Comparison of ENCODE assay signal across 25 cellular contexts in the genomic region with DNA sequence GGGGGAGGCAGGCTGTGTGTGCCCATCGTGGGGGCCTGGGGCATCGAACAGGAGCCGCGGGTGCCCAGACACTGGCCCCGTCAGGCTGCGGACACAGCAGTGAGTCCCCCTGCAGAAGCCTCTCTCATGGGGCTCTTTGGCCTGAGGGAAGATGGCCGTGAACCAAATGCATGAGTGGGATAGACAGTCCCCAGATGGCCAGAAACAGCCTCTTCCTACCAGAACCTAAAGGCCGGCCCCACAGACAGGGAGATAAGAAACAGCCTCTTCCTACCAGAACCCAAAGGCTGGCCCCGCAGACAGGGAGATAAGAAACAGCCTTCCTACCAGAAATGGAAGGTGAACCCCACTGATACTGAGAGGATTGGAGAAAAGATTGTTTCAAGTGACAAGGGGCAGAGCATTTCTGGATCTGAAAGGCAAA. TPM values are rescaled to one million over a fixed set of nuclear protein-coding genes. Genes with fewer than 3 reads are reported as not detected.
DNase-seq lines count a peak whose midpoint lies in the region; ATAC-seq and TF ChIP-seq lines count a peak whose summit lies in the region.
"Had no signal": no experiment of that assay in that cellular context is flagged by ENCODE, and none has a peak within 500 bp of the region (broad histone marks: within the 10 kb centered on the region; RNA-seq: fewer than 3 reads in every experiment).

No MANE protein-coding gene starts in this region.

- no peak overlapping the region for H3K4me3 ChIP-seq in right atrium auricular region
- H3K4me3 ChIP-seq in upper lobe of right lung, result no peak overlapping the region
- H3K4me3 ChIP-seq: ascending aorta, heart left ventricle, left ventricle myocardium inferior, suprapubic skin had no signal

- no peak overlapping the region for H3K4me3 Mint-ChIP-seq in central memory CD8-positive, alpha-beta T cell
- H3K4me3 Mint-ChIP-seq: CD8-positive, alpha-beta T cell had no signal

- H3K4me1 Mint-ChIP-seq in central memory CD8-positive, alpha-beta T cell, result peaks cover 13% of the 10 kb centered on the region

- no peak overlapping the region for H3K27ac ChIP-seq in right atrium auricular region
- H3K27ac ChIP-seq in upper lobe of right lung, result no peak overlapping the region
- H3K27ac ChIP-seq: ascending aorta, heart left ventricle, left ventricle myocardium inferior, suprapubic skin had no signal

- H3K36me3 ChIP-seq in right atrium auricular region, result peaks cover 98% of the 10 kb centered on the region
- H3K36me3 ChIP-seq in upper lobe of right lung, result peaks cover 100% of the 10 kb centered on the region

- peaks cover 85% of the 10 kb centered on the region for H3K36me3 Mint-ChIP-seq in central memory CD8-positive, alpha-beta T cell (ENCODE audit: insufficient read depth)

- H3K9me3 ChIP-seq in right atrium auricular region, result no peaks in the 10 kb centered on the region
- H3K9me3 ChIP-seq in upper lobe of right lung, result no peaks in the 10 kb centered on the region
- H3K9me3 ChIP-seq: ascending aorta, heart left ventricle, left ventricle myocardium inferior, suprapubic skin had no signal

- no peaks in the 10 kb centered on the region for H3K27me3 ChIP-seq in right atrium auricular region
- no peaks in the 10 kb centered on the region for H3K27me3 ChIP-seq in upper lobe of right lung
- H3K27me3 ChIP-seq: ascending aorta, heart left ventricle, suprapubic skin had no signal

- no peak for ATAC-seq in left cardiac atrium
- ATAC-seq in SK-N-SH treated with all-trans-retinoic acid at 6 μM for 48 hours, result peak; percentile 14; the same call in 1 of the 3 replicates
- ATAC-seq in central memory CD8-positive, alpha-beta T cell (replicated peaks; ENCODE audit: extremely low read depth, poor library complexity, severe bottlenecking), result no peak
- no peak for ATAC-seq in upper lobe of right lung
- ATAC-seq in GM21528 (IDR thresholded peaks at IDR 0.05; ENCODE audit: low FRiP score, unreplicated experiment), result no peak
- ATAC-seq: heart left ventricle had no signal

- DNase-seq in right atrium auricular region (ENCODE audit: low spot score), result peak; percentile 28
- no peak for DNase-seq in left cardiac atrium
- DNase-seq in central memory CD8-positive, alpha-beta T cell (ENCODE audit: low spot score in 2 of 2), result no peak
- no peak for DNase-seq in stimulated activated naive CD4-positive, alpha-beta T cell (lab: John Stamatoyannopoulos, UW)
- DNase-seq in upper lobe of right lung, result no peak
- DNase-seq: activated CD4-positive, alpha-beta T cell treated with anti-CD3 and anti-CD28 coated beads for 1 hour; activated gamma-delta T cell treated with Interleukin-2 at 50 U/mL for 16 hours; CD8-positive, alpha-beta T cell; central memory CD4-positive, alpha-beta T cell; DMS79; heart left ventricle; Karpas-422; left ventricle myocardium inferior; NCI-H1694; NCI-H2171; NCI-H526 had no signal

- no peaks in the 10 kb centered on the region for H3K4me1 ChIP-seq in right atrium auricular region
- no peaks in the 10 kb centered on the region for H3K4me1 ChIP-seq in upper lobe of right lung
- H3K4me1 ChIP-seq: ascending aorta, heart left ventricle, left ventricle myocardium inferior, suprapubic skin had no signal

- TF ChIP-seq CTCF in right atrium auricular region (IDR thresholded peaks at IDR 0.05), result no peak
- TF ChIP-seq CTCF in upper lobe of right lung (IDR thresholded peaks at IDR 0.05), result no peak

- no peaks in the 10 kb centered on the region for H3K27me3 Mint-ChIP-seq in central memory CD8-positive, alpha-beta T cell

- H3K27ac Mint-ChIP-seq in central memory CD8-positive, alpha-beta T cell (ENCODE audit: low read depth), result peak overlapping the region; percentile 25

- intact Hi-C loops in left cardiac atrium (cut with DNase I), result no loop called here
- intact Hi-C loops in upper lobe of right lung (cut with DNase I), result no loop called here

- H3K9me3 Mint-ChIP-seq in central memory CD8-positive, alpha-beta T cell, result no peaks in the 10 kb centered on the region
- H3K9me3 Mint-ChIP-seq: CD8-positive, alpha-beta T cell had no signal

TF ChIP-seq in SK-N-SH treated with all-trans-retinoic acid at 6 μM for 48 hours, 23 proteins besides CTCF, POLR2A, EP300 and RAD21 (continues in another document):
- TF ChIP-seq ZNF70 (CRISPR knock-in tag; IDR thresholded peaks at IDR 0.05) (no peak), TCF4 (CRISPR knock-in tag; IDR thresholded peaks at IDR 0.05; ENCODE audit: borderline replicate concordance) (peak; percentile 90), ARNTL (CRISPR knock-in tag; IDR thresholded peaks at IDR 0.05; ENCODE audit: borderline replicate concordance, low read depth) (no peak), OSR1 (CRISPR knock-in tag; IDR thresholded peaks at IDR 0.05) (no peak), PPARA (CRISPR knock-in tag; IDR thresholded peaks at IDR 0.05; ENCODE audit: borderline replicate concordance) (no peak), ZFP30 (CRISPR knock-in tag; IDR thresholded peaks at IDR 0.05) (no peak)
- TF ChIP-seq, protein P1, sequence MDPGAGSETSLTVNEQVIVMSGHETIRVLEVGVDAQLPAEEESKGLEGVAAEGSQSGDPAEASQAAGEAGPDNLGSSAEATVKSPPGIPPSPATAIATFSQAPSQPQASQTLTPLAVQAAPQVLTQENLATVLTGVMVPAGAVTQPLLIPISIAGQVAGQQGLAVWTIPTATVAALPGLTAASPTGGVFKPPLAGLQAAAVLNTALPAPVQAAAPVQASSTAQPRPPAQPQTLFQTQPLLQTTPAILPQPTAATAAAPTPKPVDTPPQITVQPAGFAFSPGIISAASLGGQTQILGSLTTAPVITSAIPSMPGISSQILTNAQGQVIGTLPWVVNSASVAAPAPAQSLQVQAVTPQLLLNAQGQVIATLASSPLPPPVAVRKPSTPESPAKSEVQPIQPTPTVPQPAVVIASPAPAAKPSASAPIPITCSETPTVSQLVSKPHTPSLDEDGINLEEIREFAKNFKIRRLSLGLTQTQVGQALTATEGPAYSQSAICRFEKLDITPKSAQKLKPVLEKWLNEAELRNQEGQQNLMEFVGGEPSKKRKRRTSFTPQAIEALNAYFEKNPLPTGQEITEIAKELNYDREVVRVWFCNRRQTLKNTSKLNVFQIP (CRISPR knock-in tag; IDR thresholded peaks at IDR 0.05; ENCODE audit: borderline replicate concordance, low read depth), result no peak
- TF ChIP-seq, protein P2, sequence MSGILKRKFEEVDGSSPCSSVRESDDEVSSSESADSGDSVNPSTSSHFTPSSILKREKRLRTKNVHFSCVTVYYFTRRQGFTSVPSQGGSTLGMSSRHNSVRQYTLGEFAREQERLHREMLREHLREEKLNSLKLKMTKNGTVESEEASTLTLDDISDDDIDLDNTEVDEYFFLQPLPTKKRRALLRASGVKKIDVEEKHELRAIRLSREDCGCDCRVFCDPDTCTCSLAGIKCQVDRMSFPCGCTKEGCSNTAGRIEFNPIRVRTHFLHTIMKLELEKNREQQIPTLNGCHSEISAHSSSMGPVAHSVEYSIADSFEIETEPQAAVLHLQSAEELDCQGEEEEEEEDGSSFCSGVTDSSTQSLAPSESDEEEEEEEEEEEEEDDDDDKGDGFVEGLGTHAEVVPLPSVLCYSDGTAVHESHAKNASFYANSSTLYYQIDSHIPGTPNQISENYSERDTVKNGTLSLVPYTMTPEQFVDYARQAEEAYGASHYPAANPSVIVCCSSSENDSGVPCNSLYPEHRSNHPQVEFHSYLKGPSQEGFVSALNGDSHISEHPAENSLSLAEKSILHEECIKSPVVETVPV (CRISPR knock-in tag; IDR thresholded peaks at IDR 0.05), result 0 out of 2 replicates have a peak, but pooled peaks have one; percentile 13
- TF ChIP-seq, protein P3, sequence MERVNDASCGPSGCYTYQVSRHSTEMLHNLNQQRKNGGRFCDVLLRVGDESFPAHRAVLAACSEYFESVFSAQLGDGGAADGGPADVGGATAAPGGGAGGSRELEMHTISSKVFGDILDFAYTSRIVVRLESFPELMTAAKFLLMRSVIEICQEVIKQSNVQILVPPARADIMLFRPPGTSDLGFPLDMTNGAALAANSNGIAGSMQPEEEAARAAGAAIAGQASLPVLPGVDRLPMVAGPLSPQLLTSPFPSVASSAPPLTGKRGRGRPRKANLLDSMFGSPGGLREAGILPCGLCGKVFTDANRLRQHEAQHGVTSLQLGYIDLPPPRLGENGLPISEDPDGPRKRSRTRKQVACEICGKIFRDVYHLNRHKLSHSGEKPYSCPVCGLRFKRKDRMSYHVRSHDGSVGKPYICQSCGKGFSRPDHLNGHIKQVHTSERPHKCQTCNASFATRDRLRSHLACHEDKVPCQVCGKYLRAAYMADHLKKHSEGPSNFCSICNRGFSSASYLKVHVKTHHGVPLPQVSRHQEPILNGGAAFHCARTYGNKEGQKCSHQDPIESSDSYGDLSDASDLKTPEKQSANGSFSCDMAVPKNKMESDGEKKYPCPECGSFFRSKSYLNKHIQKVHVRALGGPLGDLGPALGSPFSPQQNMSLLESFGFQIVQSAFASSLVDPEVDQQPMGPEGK (CRISPR knock-in tag; IDR thresholded peaks at IDR 0.05; ENCODE audit: borderline replicate concordance), result no peak

RNA-seq across cellular contexts. Expression of a gene that starts 16.6 kb away (rescaled TPM):
- under 1 TPM in 1 of 2 donors, not detected in 1; 0.24 TPM for total RNA-seq in right atrium auricular region
- not detected for total RNA-seq in left cardiac atrium
- not detected for total RNA-seq in upper lobe of right lung
- total RNA-seq: ascending aorta; CD8-positive, alpha-beta T cell; HT1080; mucosa of gallbladder; pulmonary artery endothelial cell; RPMI7951; skeletal muscle tissue; suprapubic skin had no signal

RNA-seq across cellular contexts. Expression of a gene that starts 20.8 kb away (rescaled TPM):
- total RNA-seq in right atrium auricular region, result 10 to 100 TPM; 14.4 to 14.6 TPM
- total RNA-seq in left cardiac atrium, result 10 to 100 TPM; 25.0 to 37.7 TPM
- 36.5 TPM for total RNA-seq in upper lobe of right lung

RNA-seq across cellular contexts. Expression of a gene that starts 39.8 kb away (rescaled TPM):
- total RNA-seq in right atrium auricular region (10 to 100 TPM; 16.7 to 24.3 TPM), left cardiac atrium (10 to 100 TPM; 18.4 to 29.8 TPM), upper lobe of right lung (68.5 TPM)

RNA-seq across cellular contexts. Expression of a gene that starts 47.1 kb away (rescaled TPM):
- 10 to 100 TPM; 19.4 to 20.2 TPM for total RNA-seq in right atrium auricular region
- 10 to 100 TPM; 23.2 to 33.9 TPM for total RNA-seq in left cardiac atrium
- total RNA-seq in upper lobe of right lung, result 19.9 TPM
